Comparison of ENCODE assay signal across 1 cellular context in genomic region chr10:43314626-43315025, GRCh38.
TF ChIP-seq lines count a peak whose summit lies in the region.

No MANE protein-coding gene starts in this region.

TF ChIP-seq in K562, 482 proteins besides CTCF, POLR2A, EP300 and RAD21:
- TF ChIP-seq ZBTB1 (CRISPR knock-in tag; IDR thresholded peaks at IDR 0.05; ENCODE audit: borderline replicate concordance, low read depth) (no peak), ETS2 (tag; IDR thresholded peaks at IDR 0.05; ENCODE audit: borderline replicate concordance, poor library complexity, severe bottlenecking) (no peak), USF2 (CRISPR knock-in tag; IDR thresholded peaks at IDR 0.05) (0 out of 2 replicates have a peak, but pooled peaks have one; percentile 23), CBX2 (IDR thresholded peaks at IDR 0.05; ENCODE audit: insufficient read depth, low read length, poor library complexity, severe bottlenecking) (no peak), DACH1 (IDR thresholded peaks at IDR 0.05; ENCODE audit: partially characterized antibody) (no peak), CHD7 (IDR thresholded peaks at IDR 0.05; ENCODE audit: low read depth, low read length) (no peak), SMAD4 (CRISPR knock-in tag; conservative IDR thresholded peaks at IDR 0.05) (no peak)
